12 cellular contexts compared by ENCODE assay signal in genomic region chr5:154476343-154477213, GRCh38. TPM values are rescaled to one million over a fixed set of nuclear protein-coding genes. Genes with fewer than 3 reads are reported as not detected.
DNase-seq lines count a peak whose midpoint lies in the region; TF ChIP-seq lines count a peak whose summit lies in the region.
"Had no signal": no experiment of that assay in that cellular context is flagged by ENCODE, and none has a peak within 500 bp of the region (broad histone marks: within the 10 kb centered on the region; RNA-seq: fewer than 3 reads in every experiment).

No MANE protein-coding gene starts in this region.

- H3K79me2 ChIP-seq in neural cell (replicated peaks; ENCODE audit: insufficient read depth, low read length), result no peaks in the 10 kb centered on the region

- H3F3A ChIP-seq in neural cell (ENCODE audit: insufficient read depth, low read length, poor library complexity, severe bottlenecking), result no peaks in the 10 kb centered on the region

- H3K9ac ChIP-seq in colonic mucosa (ENCODE audit: low read depth in 2 of 2, low read length in 2 of 2) (no peak overlapping the region), neural cell (ENCODE audit: low read length) (no peak overlapping the region)

- H3K36me3 ChIP-seq in colonic mucosa (no peaks in the 10 kb centered on the region), neural cell (ENCODE audit: insufficient read depth, low read length) (no peaks in the 10 kb centered on the region)
- H3K36me3 ChIP-seq: ascending aorta had no signal

- H3K4me3 ChIP-seq in colonic mucosa (peak overlapping the region; percentile 24), neural cell (ENCODE audit: low read length) (no peak overlapping the region)

- H3K4me2 ChIP-seq in neural cell (ENCODE audit: low read length), result no peak overlapping the region

- no peak for TF ChIP-seq CTCF in colonic mucosa (IDR thresholded peaks at IDR 0.05)
- no peak for TF ChIP-seq CTCF in neural cell (IDR thresholded peaks at IDR 0.05; ENCODE audit: poor library complexity, severe bottlenecking)

- H3K4me1 ChIP-seq in colonic mucosa, result peaks cover 16% of the 10 kb centered on the region

- DNase-seq in activated CD4-positive, alpha-beta T cell treated with anti-CD3 and anti-CD28 coated beads for 48 hours, result peak; percentile 31
- DNase-seq in activated CD4-positive, alpha-beta T cell treated with anti-CD3 and anti-CD28 coated beads for 4 hours, result no peak
- peak; percentile 43 for DNase-seq in ELF-1 (ENCODE audit: low read depth, low spot score)
- DNase-seq in colonic mucosa, result no peak
- DNase-seq in superior temporal gyrus (ENCODE audit: extremely low spot score), result no peak
- DNase-seq in UCSD-AML1 (lab: John Stamatoyannopoulos, UW; ENCODE audit: unreplicated experiment), result no peak
- DNase-seq in SIG-M5 (lab: John Stamatoyannopoulos, UW), result no peak
- DNase-seq: GDM1, NCI-H2171 treated with DMSO at 0.1 percent for 48 hours had no signal

- peaks cover 99% of the 10 kb centered on the region for H3K27me3 ChIP-seq in colonic mucosa
- peaks cover 100% of the 10 kb centered on the region for H3K27me3 ChIP-seq in neural cell (ENCODE audit: insufficient read depth, low read depth, low read length)

- TF ChIP-seq RAD21 in neural cell (conservative IDR thresholded peaks at IDR 0.05), result no peak

- no peaks in the 10 kb centered on the region for H3K9me3 ChIP-seq in colonic mucosa
- no peaks in the 10 kb centered on the region for H3K9me3 ChIP-seq in neural cell (ENCODE audit: low read length)
- H3K9me3 ChIP-seq: ascending aorta had no signal

- H3K27ac ChIP-seq in colonic mucosa (no peak overlapping the region), neural cell (ENCODE audit: low read length) (no peak overlapping the region)
- H3K27ac ChIP-seq: ascending aorta had no signal

- no peak for TF ChIP-seq EP300 in neural cell (conservative IDR thresholded peaks at IDR 0.05; ENCODE audit: poor library complexity, severe bottlenecking)

- intact Hi-C loops in colonic mucosa (cut with DNase I), result no loop called here

- H3K9me2 ChIP-seq in neural cell (ENCODE audit: insufficient read depth, low read length), result no peaks in the 10 kb centered on the region

- no peak overlapping the region for H2AFZ ChIP-seq in neural cell (ENCODE audit: low read depth, low read length)

- H4K20me1 ChIP-seq in neural cell (ENCODE audit: insufficient read depth), result no peaks in the 10 kb centered on the region

TF ChIP-seq in neural cell, 6 proteins besides CTCF, POLR2A, EP300 and RAD21:
- TF ChIP-seq MXI1 (conservative IDR thresholded peaks at IDR 0.05; ENCODE audit: poor library complexity, severe bottlenecking), result no peak
- peak; percentile 88 for TF ChIP-seq EZH2 (IDR thresholded peaks at IDR 0.05; ENCODE audit: borderline replicate concordance, insufficient read depth, low read length, poor library complexity, severe bottlenecking)
TF ChIP-seq in neural cell: peak in this region for 1.

RNA-seq across cellular contexts. Expression of gene HAND1, which starts 1.4 kb away (rescaled TPM):
- 1 to 10 TPM in 1 of 2 donors, not detected in 1; 4.6 TPM for total RNA-seq in colonic mucosa
- polyA plus RNA-seq in neural cell, result not detected in 2 replicates
- polyA minus RNA-seq in neural cell, result not detected in 2 replicates
- total RNA-seq: ascending aorta, RPMI7951 had no signal

RNA-seq across cellular contexts. Expression of gene SAP30L, which starts 30.8 kb away (rescaled TPM):
- total RNA-seq in colonic mucosa, result 10 to 100 TPM; 38.2 to 47.0 TPM
- 18.5 and 32.7 TPM in 2 replicates for polyA plus RNA-seq in neural cell
- 32.8 and 40.7 TPM in 2 replicates for polyA minus RNA-seq in neural cell

Comparison
In these comparisons a context has a peak if more than half of its experiments do, and no peak if none do; other contexts are left out.
1. DNase-seq: peak in activated CD4-positive, alpha-beta T cell treated with anti-CD3 and anti-CD28 coated beads for 48 hours (single experiment) and ELF-1 (single experiment); none in activated CD4-positive, alpha-beta T cell treated with anti-CD3 and anti-CD28 coated beads for 4 hours (0 of 2), colonic mucosa (single experiment), superior temporal gyrus (single experiment), UCSD-AML1 (single experiment) and SIG-M5 (single experiment).